ENCODE assay signal across 12 cellular contexts in the genomic region with DNA sequence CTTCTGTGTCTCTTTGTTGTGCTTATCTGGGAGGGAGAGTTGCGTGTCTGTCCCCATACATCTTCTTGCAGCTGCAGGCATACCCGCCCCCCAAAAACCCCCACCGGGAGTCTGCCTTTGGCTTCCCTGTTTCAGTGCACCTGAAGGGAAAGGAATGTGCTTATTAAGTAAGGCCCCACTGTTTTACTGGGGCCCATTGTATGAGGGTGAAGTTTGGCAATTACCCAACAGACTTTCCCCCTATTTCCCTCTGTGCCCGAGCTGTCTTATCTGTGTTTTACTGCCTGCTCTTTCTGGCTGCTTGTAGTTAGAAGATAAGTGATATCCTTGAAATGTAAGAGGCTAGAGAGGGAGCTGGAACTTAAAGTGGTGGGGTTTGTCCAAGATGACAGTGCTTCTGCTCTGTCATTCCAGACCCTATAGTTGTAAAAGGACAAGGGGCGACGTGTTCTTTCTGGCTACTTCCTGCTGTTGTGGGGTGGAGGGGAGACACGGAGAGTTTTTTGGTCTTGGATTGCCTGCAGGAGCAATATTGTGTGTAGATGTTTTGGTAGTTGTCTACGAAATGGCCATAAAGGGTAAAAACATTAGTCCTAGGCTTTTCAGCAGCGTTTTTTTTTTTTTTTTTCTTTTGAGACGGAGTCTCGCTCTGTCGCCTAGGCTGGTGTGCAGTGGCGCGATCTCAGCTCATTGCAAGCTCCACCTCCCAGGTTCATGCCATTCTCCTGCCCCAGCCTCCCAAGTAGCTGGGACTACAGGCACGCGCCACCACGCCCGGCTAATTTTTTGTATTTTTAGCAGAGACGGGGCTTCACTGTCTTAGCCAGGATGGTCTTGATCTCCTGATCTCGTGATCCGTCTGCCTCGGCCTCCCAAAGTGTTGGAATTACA. TPM values are rescaled to one million over a fixed set of nuclear protein-coding genes. Genes with fewer than 3 reads are reported as not detected.
DNase-seq lines count a peak whose midpoint lies in the region; TF ChIP-seq lines count a peak whose summit lies in the region.
"Not testable (repeated sequence)": the region's sequence is repeated elsewhere in the genome, so short reads cannot be mapped to it uniquely, and the experiment has no call there.
"Had no signal": no experiment of that assay in that cellular context is flagged by ENCODE, and none has a peak within 500 bp of the region (broad histone marks: within the 10 kb centered on the region; RNA-seq: fewer than 3 reads in every experiment).

No MANE protein-coding gene starts in this region.

- H3K27ac Mint-ChIP-seq in Caco-2 (ENCODE audit: unreplicated experiment): peak overlapping the region; percentile 93
- peak overlapping the region; percentile 94 for H3K27ac Mint-ChIP-seq in neural progenitor cell

- H3K9ac ChIP-seq in HUES6 (ENCODE audit: low read length): peak overlapping the region; percentile 26
- H3K9ac ChIP-seq in SK-N-MC (ENCODE audit: insufficient read length); neural progenitor cell: not testable (repeated sequence)

- H3K4me3 Mint-ChIP-seq in Caco-2 (ENCODE audit: unreplicated experiment) (peak overlapping the region; percentile 70), neural progenitor cell (peak overlapping the region; percentile 13)

- POLR2A ChIA-PET in Caco-2 (lab: Charles Lee): interaction anchor here (0.5 to 1.4 kb wide), 4 partner anchors 10 to 839 kb away, joined by 3 to 4 read pairs (median 3); no protein-coding TSS in a partner anchor

- TSS peak; percentile 82 for BruUV-seq in Caco-2 (replicated peaks; lab: Mats Ljungman, UMichigan)

- not testable (repeated sequence) for H4K20me1 ChIP-seq in neural progenitor cell (ENCODE audit: low read depth)

- H3F3A ChIP-seq in neural progenitor cell (ENCODE audit: low read depth): peaks cover 50% of the 10 kb centered on the region

- not testable (repeated sequence) for H3K4me1 Mint-ChIP-seq in Caco-2 (ENCODE audit: low read depth, unreplicated experiment)
- H3K4me1 Mint-ChIP-seq in neural progenitor cell: peaks cover 32% of the 10 kb centered on the region

- H3K79me2 ChIP-seq in neural progenitor cell (ENCODE audit: low read depth): not testable (repeated sequence)

- TF ChIP-seq POLR2A in erythroblast (IDR thresholded peaks at IDR 0.05; ENCODE audit: low read length): peak; percentile 62

- H3K9me3 ChIP-seq in Caco-2; HUES6 (ENCODE audit: control insufficient read depth, insufficient read depth, low read depth, low read length); SK-N-MC (ENCODE audit: low read depth, low read length); neural progenitor cell (ENCODE audit: low read depth): not testable (repeated sequence)

- H3K9me3 Mint-ChIP-seq in Caco-2 (ENCODE audit: unreplicated experiment); neural progenitor cell: not testable (repeated sequence)

- not testable (repeated sequence) for H3K27ac ChIP-seq in HUES6 (ENCODE audit: low read depth, low read length)
- peak overlapping the region; percentile 60; the same call in 1 of the 2 replicates for H3K27ac ChIP-seq in SK-N-MC
- peak overlapping the region; percentile 96 for H3K27ac ChIP-seq in neural progenitor cell

- peak; percentile 79 to 92 for DNase-seq in Caco-2
- DNase-seq in SK-N-MC (ENCODE audit: low read depth, low spot score): not testable (repeated sequence)
- DNase-seq in amniotic epithelial cell (ENCODE audit: low read depth): peak; percentile 11
- DNase-seq in erythroblast (lab: John Stamatoyannopoulos, UW): peak; percentile 94 to 97
- peak; percentile 73 for DNase-seq in islet precursor cell
- peak; percentile 62 for DNase-seq in neural progenitor cell (ENCODE audit: low spot score)

- not testable (repeated sequence) for H2AFZ ChIP-seq in neural progenitor cell (replicated peaks)

- intact Hi-C loops in Caco-2 (cut with micrococcal nuclease; ENCODE audit: unreplicated experiment): not testable (repeated sequence)

- H3K36me3 ChIP-seq in Caco-2 (ENCODE audit: control insufficient read depth, insufficient read depth, low read length); HUES6 (ENCODE audit: control insufficient read depth, insufficient read depth, low read length); SK-N-MC (ENCODE audit: insufficient read depth, low read length); neural progenitor cell: not testable (repeated sequence)

- H3K27me3 Mint-ChIP-seq in Caco-2 (ENCODE audit: insufficient read depth, unreplicated experiment); neural progenitor cell (ENCODE audit: insufficient read depth, low read depth): not testable (repeated sequence)

- H3K4me3 ChIP-seq in Caco-2 (ENCODE audit: low read depth, low read length); HUES6 (ENCODE audit: low read depth, low read length); SK-N-MC; neural progenitor cell: not testable (repeated sequence)

- CTCF ChIA-PET in Caco-2 (lab: Charles Lee): not testable (repeated sequence)

- H3K36me3 Mint-ChIP-seq in Caco-2 (ENCODE audit: insufficient read depth, unreplicated experiment): peaks cover 11% of the 10 kb centered on the region
- H3K36me3 Mint-ChIP-seq in neural progenitor cell: not testable (repeated sequence)

- H3K4me1 ChIP-seq in Caco-2: peaks cover 64% of the 10 kb centered on the region
- H3K4me1 ChIP-seq in HUES6 (ENCODE audit: control insufficient read depth, insufficient read depth, low read length): peaks cover 25% of the 10 kb centered on the region
- H3K4me1 ChIP-seq in neural progenitor cell: peaks cover 48% of the 10 kb centered on the region

- not testable (repeated sequence) for TF ChIP-seq CTCF in Caco-2 (IDR thresholded peaks at IDR 0.05; ENCODE audit: insufficient read depth in 1 of 2, low read depth in 1 of 2, low read length in 1 of 2, severe bottlenecking in 1 of 2, unreplicated experiment in 1 of 2); neural progenitor cell (IDR thresholded peaks at IDR 0.05)

- peak overlapping the region; percentile 28 for H3K4me2 ChIP-seq in neural progenitor cell

- H3K27me3 ChIP-seq in Caco-2 (replicated peaks; ENCODE audit: control insufficient read depth, insufficient read depth, low read length); HUES6 (ENCODE audit: control insufficient read depth, insufficient read depth, low read length); neural progenitor cell: not testable (repeated sequence)

RNA-seq across cellular contexts. Expression of a gene that starts 19.0 kb away (rescaled TPM):
- total RNA-seq in Caco-2 (2022): not detected in 2 replicates
- 1.2 TPM in 1 of 2 replicates, not detected in the other for total RNA-seq in neural progenitor cell (ENCODE audit: low replicate concordance)
- total RNA-seq: A172, B cell, Daoy, HT1080, Right ventricle myocardium inferior had no signal

RNA-seq across cellular contexts. Expression of a gene that starts 28.1 kb away (rescaled TPM):
- total RNA-seq in Caco-2 (2022): 117 and 118 TPM in 2 replicates
- 108 TPM in 2 replicates for total RNA-seq in neural progenitor cell (ENCODE audit: low replicate concordance)
